9 cellular contexts compared by ENCODE assay signal in the genomic region with DNA sequence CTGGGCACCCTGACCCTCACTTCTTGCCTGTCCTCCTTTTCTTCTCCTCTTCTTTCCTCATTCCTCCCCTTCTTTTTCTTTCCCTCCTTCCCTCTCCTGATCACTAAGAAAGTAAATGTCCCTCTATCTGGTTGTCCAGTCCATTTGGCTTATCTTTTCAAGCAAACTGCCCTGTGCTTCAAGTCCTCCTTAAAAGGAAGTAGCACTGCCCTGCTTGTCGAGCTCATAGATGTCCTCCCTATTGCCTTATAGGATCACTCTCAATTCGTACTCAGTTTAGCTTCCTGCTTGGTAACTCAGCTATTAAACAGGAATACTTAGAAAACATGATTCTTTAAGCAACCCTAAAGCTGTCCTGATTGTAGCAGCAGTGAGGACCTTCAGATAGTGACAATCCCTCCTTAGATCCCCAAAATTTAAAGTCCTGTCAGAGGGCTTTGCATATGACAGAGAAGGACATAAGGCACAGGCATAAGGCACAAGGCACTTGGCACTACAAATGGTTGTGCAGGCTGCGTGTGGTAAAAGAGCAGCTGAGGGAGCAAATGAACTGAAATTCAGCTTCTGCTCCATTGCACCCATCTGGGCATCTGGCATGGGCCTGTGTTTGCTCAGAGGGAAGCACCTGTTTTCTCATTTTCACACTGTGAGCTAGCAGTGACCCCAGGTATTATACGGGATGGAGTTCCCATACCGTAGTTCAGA. TPM values are rescaled to one million over a fixed set of nuclear protein-coding genes. Genes with fewer than 3 reads are reported as not detected.
DNase-seq lines count a peak whose midpoint lies in the region; ATAC-seq and TF ChIP-seq lines count a peak whose summit lies in the region.
"Had no signal": no experiment of that assay in that cellular context is flagged by ENCODE, and none has a peak within 500 bp of the region (broad histone marks: within the 10 kb centered on the region; RNA-seq: fewer than 3 reads in every experiment).

No MANE protein-coding gene starts in this region.

- H3K27ac Mint-ChIP-seq in CD14-positive monocyte (peak overlapping the region; percentile 62 to 92 (median 80)), activated B cell treated with CpG ODN at 0.5 μM for 24 hours (peak overlapping the region; percentile 90)

- H3K4me1 Mint-ChIP-seq in CD14-positive monocyte: peaks cover 55% of the 10 kb centered on the region
- H3K4me1 Mint-ChIP-seq in activated B cell treated with CpG ODN at 0.5 μM for 24 hours: peaks cover 95% of the 10 kb centered on the region

- no peaks in the 10 kb centered on the region for H3K9me3 Mint-ChIP-seq in CD14-positive monocyte
- H3K9me3 Mint-ChIP-seq in activated B cell treated with CpG ODN at 0.5 μM for 24 hours: no peaks in the 10 kb centered on the region

- DNase-seq in CD14-positive monocyte (ENCODE audit: low spot score) (no peak), activated B cell treated with CpG ODN at 0.5 μM for 24 hours (no peak), GOT3 (lab: John Stamatoyannopoulos, UW) (no peak), GM19238 (ENCODE audit: insufficient read length, low spot score) (no peak)
- DNase-seq in stimulated activated CD4-positive, alpha-beta T cell treated with anti-CD3 and anti-CD28 coated beads, Interleukin-4, amount 100 ng/mL, for 4 hours: no peak

- CTCF ChIA-PET in activated B cell treated with CpG ODN at 0.5 μM for 24 hours (lab: Charles Lee): interaction anchor here (0.7 to 7.8 kb wide), 9 partner anchors 9 to 120 kb away, joined by 3 to 52 read pairs (median 4); a partner anchor contains a TSS

- no peak overlapping the region for H3K4me3 Mint-ChIP-seq in CD14-positive monocyte
- peak overlapping the region; percentile 61 for H3K4me3 Mint-ChIP-seq in activated B cell treated with CpG ODN at 0.5 μM for 24 hours

- no peaks in the 10 kb centered on the region for H3K27me3 Mint-ChIP-seq in CD14-positive monocyte (ENCODE audit: low read depth in 3 of 3)
- H3K27me3 Mint-ChIP-seq in activated B cell treated with CpG ODN at 0.5 μM for 24 hours: no peaks in the 10 kb centered on the region

- POLR2A ChIA-PET in activated B cell treated with CpG ODN at 0.5 μM for 24 hours (lab: Charles Lee): interaction anchor here (0.5 to 7.7 kb wide), 21 partner anchors 9 to 345 kb away, joined by 3 to 56 read pairs (median 4); a partner anchor contains a TSS

- intact Hi-C loops in CD14-positive monocyte (cut with micrococcal nuclease) (loop anchor here in 1 of 2 donors (5.0 kb wide), 1 partner anchor 58 kb away; no protein-coding TSS in a partner anchor), activated B cell treated with CpG ODN at 0.5 μM for 24 hours (cut with micrococcal nuclease) (loop anchor here (1.0 to 2.0 kb wide), 4 partner anchors 9 to 60 kb away; no protein-coding TSS in a partner anchor)

- H3K36me3 Mint-ChIP-seq in CD14-positive monocyte (peaks cover 53 to 62% of the 10 kb centered on the region in 2 donors), activated B cell treated with CpG ODN at 0.5 μM for 24 hours (ENCODE audit: low read depth) (peaks cover 70% of the 10 kb centered on the region)

- peak; percentile 68 for ATAC-seq in GM19023 (IDR thresholded peaks at IDR 0.05; ENCODE audit: unreplicated experiment)
- ATAC-seq in HG03064 (IDR thresholded peaks at IDR 0.05; ENCODE audit: low read depth, unreplicated experiment): peak; percentile 50
- ATAC-seq in activated B cell treated with CpG ODN at 0.5 μM for 24 hours (ENCODE audit: low read depth): peak; percentile 71
- ATAC-seq in HG02623 (IDR thresholded peaks at IDR 0.05; ENCODE audit: unreplicated experiment): no peak

- no peak for TF ChIP-seq CTCF in CD14-positive monocyte (IDR thresholded peaks at IDR 0.05)
- no peak for TF ChIP-seq CTCF in activated B cell treated with CpG ODN at 0.5 μM for 24 hours (IDR thresholded peaks at IDR 0.05)

RNA-seq across cellular contexts. Expression of a gene that starts 26.1 kb away (rescaled TPM):
- polyA plus RNA-seq in CD14-positive monocyte: under 1 TPM; 0.50 to 0.72 TPM
- total RNA-seq in activated B cell treated with CpG ODN at 0.5 μM for 24 hours: 28.7 and 31.2 TPM in 2 replicates
- total RNA-seq: H1 had no signal
- polyA plus RNA-seq: H1 had no signal

RNA-seq across cellular contexts. Expression of a gene that starts 30.2 kb away (rescaled TPM):
- polyA plus RNA-seq in CD14-positive monocyte: 10 to 100 TPM; 14.5 to 33.5 TPM
- 57.5 and 65.5 TPM in 2 replicates for total RNA-seq in activated B cell treated with CpG ODN at 0.5 μM for 24 hours
- total RNA-seq: H1 had no signal
- polyA plus RNA-seq: H1 had no signal
